Comparison of ENCODE assay signal across 15 cellular contexts in genomic region chr7:80644054-80644453, GRCh38. TPM values are rescaled to one million over a fixed set of nuclear protein-coding genes. Genes with fewer than 3 reads are reported as not detected.
"Had no signal": no experiment of that assay in that cellular context is flagged by ENCODE, and none has a peak within 500 bp of the region (broad histone marks: within the 10 kb centered on the region; RNA-seq: fewer than 3 reads in every experiment).

No MANE protein-coding gene starts in this region.

- H3K4me3 ChIP-seq: body of pancreas had no signal

- H3K9me3 Mint-ChIP-seq: activated T-helper 2 cell treated with anti-CD3 and anti-CD28 coated beads, Interferon-gamma antibody, Interleukin-2, Interleukin-4, amounts not matched to agents 10 μg/mL and 5 μg/mL and 100 μg/mL, durations not matched to agents 14 hours and 24 hours and 36 hours; naive thymus-derived CD4-positive, alpha-beta T cell; stimulated activated naive B cell treated with anti-CD40 and anti-IgM and Interleukin-4, amounts not matched to agents 10 μg/mL and 1 μg/mL and 100 μg/mL, for 72 hours; T-helper 1 cell treated with Interleukin-12 subunit alpha and Interleukin-12 subunit beta and Interleukin-4 antibody, amounts not matched to agents 30 μg/mL and 1 μg/mL, for 36 hours had no signal

- H3K9me3 ChIP-seq: body of pancreas had no signal

- H3K27me3 Mint-ChIP-seq: naive thymus-derived CD4-positive, alpha-beta T cell; stimulated activated naive B cell treated with anti-CD40 and anti-IgM and Interleukin-4, amounts not matched to agents 10 μg/mL and 1 μg/mL and 100 μg/mL, for 72 hours had no signal

- H3K4me3 Mint-ChIP-seq: naive thymus-derived CD4-positive, alpha-beta T cell; stimulated activated naive B cell treated with anti-CD40 and anti-IgM and Interleukin-4, amounts not matched to agents 10 μg/mL and 1 μg/mL and 100 μg/mL, for 72 hours; T-helper 1 cell treated with Interleukin-12 subunit alpha and Interleukin-12 subunit beta and Interleukin-4 antibody, amounts not matched to agents 30 μg/mL and 1 μg/mL, for 36 hours had no signal

- ATAC-seq: body of pancreas; stimulated activated naive B cell treated with anti-CD40 and anti-IgM and Interleukin-4, amounts not matched to agents 10 μg/mL and 1 μg/mL and 100 μg/mL, for 72 hours had no signal

- H3K4me1 ChIP-seq: body of pancreas had no signal

- H3K4me1 Mint-ChIP-seq: stimulated activated naive B cell treated with anti-CD40 and anti-IgM and Interleukin-4, amounts not matched to agents 10 μg/mL and 1 μg/mL and 100 μg/mL, for 72 hours had no signal

- H3K27ac Mint-ChIP-seq: activated T-helper 2 cell treated with anti-CD3 and anti-CD28 coated beads, Interferon-gamma antibody, Interleukin-2, Interleukin-4, amounts not matched to agents 10 μg/mL and 5 μg/mL and 100 μg/mL, durations not matched to agents 14 hours and 24 hours and 36 hours; naive thymus-derived CD4-positive, alpha-beta T cell; stimulated activated naive B cell treated with anti-CD40 and anti-IgM and Interleukin-4, amounts not matched to agents 10 μg/mL and 1 μg/mL and 100 μg/mL, for 72 hours; T-helper 1 cell treated with Interleukin-12 subunit alpha and Interleukin-12 subunit beta and Interleukin-4 antibody, amounts not matched to agents 30 μg/mL and 1 μg/mL, for 36 hours had no signal

- H3K27me3 ChIP-seq: body of pancreas had no signal

- H3K36me3 Mint-ChIP-seq: naive thymus-derived CD4-positive, alpha-beta T cell; stimulated activated naive B cell treated with anti-CD40 and anti-IgM and Interleukin-4, amounts not matched to agents 10 μg/mL and 1 μg/mL and 100 μg/mL, for 72 hours had no signal

- DNase-seq: activated CD4-positive, alpha-beta T cell treated with anti-CD3 and anti-CD28 coated beads, Interleukin-2, amount 50 U/mL, for 1 hour; activated naive CD4-positive, alpha-beta T cell treated with anti-CD3 and anti-CD28 coated beads, Interleukin-2, amount 50 U/mL, for 16 hours; amniotic stem cell; body of pancreas; cerebellar nuclear complex; foreskin melanocyte; kidney glomerular epithelial cell; naive thymus-derived CD4-positive, alpha-beta T cell; stimulated activated CD4-positive, alpha-beta T cell treated with anti-CD3 and anti-CD28 coated beads, Interleukin-1b, Interleukin-23, amount 100 ng/mL, for 48 hours; stimulated activated naive B cell treated with anti-CD40 and anti-IgM and Interleukin-4, amounts not matched to agents 10 μg/mL and 1 μg/mL and 100 μg/mL, for 72 hours; substantia nigra had no signal

- H3K27ac ChIP-seq: body of pancreas had no signal

- FAIRE-seq: endometrium had no signal

RNA-seq across cellular contexts. Expression of gene CD36, which starts 5.6 kb away (rescaled TPM):
- total RNA-seq: activated CD8-positive, alpha-beta memory T cell treated with anti-CD3 and anti-CD28 coated beads for 36 hours; activated T-helper 2 cell treated with anti-CD3 and anti-CD28 coated beads, Interferon-gamma antibody, Interleukin-2, Interleukin-4, amounts not matched to agents 10 μg/mL and 5 μg/mL and 100 μg/mL, durations not matched to agents 14 hours and 24 hours and 36 hours had no signal
